In genomic region chr12:26162174-26162573, GRCh38 we compare ENCODE assay signal across 26 cellular contexts. TPM values are rescaled to one million over a fixed set of nuclear protein-coding genes. Genes with fewer than 3 reads are reported as not detected.
"Had no signal": no experiment of that assay in that cellular context is flagged by ENCODE, and none has a peak within 500 bp of the region (broad histone marks: within the 10 kb centered on the region; RNA-seq: fewer than 3 reads in every experiment).

No MANE protein-coding gene starts in this region.

- H3K4me2 ChIP-seq: hepatocyte had no signal

- H2AFZ ChIP-seq: hepatocyte had no signal

- H3K27ac ChIP-seq: heart right ventricle, hepatocyte, left ventricle myocardium inferior, pancreas, right atrium auricular region, right lobe of liver, skin epidermis, stomach, testis, thyroid gland, transverse colon, upper lobe of left lung, vagina had no signal

- H3K27ac Mint-ChIP-seq: naive thymus-derived CD8-positive, alpha-beta T cell; nephron; stimulated activated naive B cell treated with anti-CD40 and anti-IgM and Interleukin-4, amounts not matched to agents 10 μg/mL and 1 μg/mL and 100 μg/mL, for 72 hours had no signal

- H3K9me3 ChIP-seq: heart right ventricle, left ventricle myocardium inferior, pancreas, right atrium auricular region, right lobe of liver, spleen, stomach, testis, thyroid gland, transverse colon, upper lobe of left lung, vagina had no signal

- H3K27me3 ChIP-seq: heart right ventricle, hepatocyte, pancreas, right atrium auricular region, right lobe of liver, spleen, stomach, testis, thyroid gland, transverse colon, upper lobe of left lung, vagina had no signal

- H3K27me3 Mint-ChIP-seq: stimulated activated naive B cell treated with anti-CD40 and anti-IgM and Interleukin-4, amounts not matched to agents 10 μg/mL and 1 μg/mL and 100 μg/mL, for 72 hours had no signal

- H3K4me3 ChIP-seq: heart right ventricle, hepatocyte, left ventricle myocardium inferior, lung, pancreas, right atrium auricular region, right lobe of liver, skin epidermis, spleen, stomach, testis, thyroid gland, transverse colon, upper lobe of left lung, vagina had no signal

- H3K79me2 ChIP-seq: hepatocyte had no signal

- H3K9me3 Mint-ChIP-seq: naive thymus-derived CD8-positive, alpha-beta T cell; nephron; neural crest cell had no signal

- H3K4me1 ChIP-seq: heart right ventricle, left ventricle myocardium inferior, right atrium auricular region, right lobe of liver, testis, thyroid gland, upper lobe of left lung, vagina had no signal

- H3K4me3 Mint-ChIP-seq: naive thymus-derived CD8-positive, alpha-beta T cell; nephron; neural crest cell; stimulated activated naive B cell treated with anti-CD40 and anti-IgM and Interleukin-4, amounts not matched to agents 10 μg/mL and 1 μg/mL and 100 μg/mL, for 72 hours had no signal

- H3K36me3 ChIP-seq: heart right ventricle, left ventricle myocardium inferior, pancreas, right atrium auricular region, right lobe of liver, spleen, stomach, thyroid gland, transverse colon, upper lobe of left lung, vagina had no signal

- H3K36me3 Mint-ChIP-seq: naive thymus-derived CD8-positive, alpha-beta T cell had no signal

- H3K4me1 Mint-ChIP-seq: nephron, neural crest cell had no signal

- ATAC-seq: heart right ventricle; naive thymus-derived CD8-positive, alpha-beta T cell; pancreas; right lobe of liver; stimulated activated naive CD8-positive, alpha-beta T cell treated with anti-CD3 and anti-CD28 coated beads, Interleukin-15, Interleukin-2, amounts not matched to agents 100 U/mL and 50 U/mL, for 24 hours had no signal

- DNase-seq: heart right ventricle; islet precursor cell; left ventricle myocardium inferior; naive thymus-derived CD8-positive, alpha-beta T cell; nucleus accumbens; pancreas; posterior cingulate gyrus; right lobe of liver; spleen; stimulated activated CD4-positive, alpha-beta T cell treated with anti-CD3 and anti-CD28 coated beads, Interleukin-2, amount 100 ng/mL, for 48 hours; stimulated activated CD4-positive, alpha-beta T cell treated with anti-CD3 and anti-CD28 coated beads, Interleukin-4, amount 100 ng/mL, for 4 hours; stimulated activated CD8-positive, alpha-beta memory T cell treated with anti-CD3 and anti-CD28 coated beads, Interleukin-4, amount 100 ng/mL, for 48 hours; stimulated activated naive B cell treated with anti-CD40 and anti-IgM and Interleukin-4, amounts not matched to agents 10 μg/mL and 1 μg/mL and 100 μg/mL, for 72 hours; stimulated activated naive CD8-positive, alpha-beta T cell treated with anti-CD3 and anti-CD28 coated beads, Interleukin-15, Interleukin-2, amounts not matched to agents 100 U/mL and 50 U/mL, for 24 hours; stomach; testis; thyroid gland; transverse colon had no signal

RNA-seq across cellular contexts. Expression of gene SSPN, which starts 33.2 kb away (rescaled TPM):
- polyA plus RNA-seq: naive thymus-derived CD8-positive, alpha-beta T cell had no signal
